ENCODE assay signal across 1 cellular context in the genomic region with DNA sequence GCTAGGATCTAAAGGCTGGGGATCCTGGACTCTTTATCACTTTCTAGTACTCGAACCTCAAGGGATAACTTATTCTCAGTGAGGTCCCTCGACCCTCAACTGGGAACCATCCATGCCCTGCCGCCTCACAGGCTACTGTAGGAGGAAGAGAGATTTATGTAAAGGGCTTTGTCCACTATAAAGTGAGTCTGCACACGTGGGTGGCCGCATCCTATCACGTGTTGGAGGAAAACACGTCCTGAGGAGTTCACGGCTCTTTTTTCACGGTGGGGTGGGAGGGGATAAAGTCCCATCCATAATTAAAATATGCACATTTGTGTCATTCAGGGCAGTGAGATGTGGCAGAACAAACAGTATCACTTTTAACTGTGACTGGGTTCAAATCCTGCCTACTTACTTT.
A peak's percentile ranks its signal among the peaks of the same experiment; 100 is the strongest.
TF ChIP-seq lines count a peak whose summit lies in the region.

No MANE protein-coding gene starts in this region.

TF ChIP-seq in HepG2, 621 proteins besides CTCF, POLR2A, EP300 and RAD21 (continued from another document):
- TF ChIP-seq, protein P1, sequence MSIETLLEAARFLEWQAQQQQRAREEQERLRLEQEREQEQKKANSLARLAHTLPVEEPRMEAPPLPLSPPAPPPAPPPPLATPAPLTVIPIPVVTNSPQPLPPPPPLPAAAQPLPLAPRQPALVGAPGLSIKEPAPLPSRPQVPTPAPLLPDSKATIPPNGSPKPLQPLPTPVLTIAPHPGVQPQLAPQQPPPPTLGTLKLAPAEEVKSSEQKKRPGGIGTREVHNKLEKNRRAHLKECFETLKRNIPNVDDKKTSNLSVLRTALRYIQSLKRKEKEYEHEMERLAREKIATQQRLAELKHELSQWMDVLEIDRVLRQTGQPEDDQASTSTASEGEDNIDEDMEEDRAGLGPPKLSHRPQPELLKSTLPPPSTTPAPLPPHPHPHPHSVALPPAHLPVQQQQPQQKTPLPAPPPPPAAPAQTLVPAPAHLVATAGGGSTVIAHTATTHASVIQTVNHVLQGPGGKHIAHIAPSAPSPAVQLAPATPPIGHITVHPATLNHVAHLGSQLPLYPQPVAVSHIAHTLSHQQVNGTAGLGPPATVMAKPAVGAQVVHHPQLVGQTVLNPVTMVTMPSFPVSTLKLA (IDR thresholded peaks at IDR 0.05), result peak; percentile 96
